24 cellular contexts compared by ENCODE assay signal in genomic region chrX:28649541-28649940, GRCh38.
"Had no signal": no experiment of that assay in that cellular context is flagged by ENCODE, and none has a peak within 500 bp of the region (broad histone marks: within the 10 kb centered on the region; RNA-seq: fewer than 3 reads in every experiment).

No MANE protein-coding gene starts in this region.

- H3K36me3 Mint-ChIP-seq: memory B cell; naive thymus-derived CD4-positive, alpha-beta T cell; natural killer cell treated with Interleukin-12 subunit alpha and Interleukin-12 subunit beta and Interleukin-15 and Interleukin-18, amount 100 ng/mL, for 72 hours; stimulated activated memory B cell treated with anti-CD40 and anti-IgM and Interleukin-4, amounts not matched to agents 10 μg/mL and 1 μg/mL and 100 μg/mL, for 72 hours; type B pancreatic cell had no signal

- H3K27ac ChIP-seq: left ventricle myocardium inferior, ovary, right atrium auricular region, right lobe of liver, tibial nerve, uterus had no signal

- H3K27me3 ChIP-seq: ovary, right atrium auricular region, right lobe of liver, tibial nerve, uterus had no signal

- H3K4me3 Mint-ChIP-seq: memory B cell; naive thymus-derived CD4-positive, alpha-beta T cell; natural killer cell treated with Interleukin-12 subunit alpha and Interleukin-12 subunit beta and Interleukin-15 and Interleukin-18, amount 100 ng/mL, for 72 hours; stimulated activated memory B cell treated with anti-CD40 and anti-IgM and Interleukin-4, amounts not matched to agents 10 μg/mL and 1 μg/mL and 100 μg/mL, for 72 hours; stimulated activated naive CD8-positive, alpha-beta T cell treated with anti-CD3 and anti-CD28 coated beads, Interleukin-15, amount 100 ng/mL, for 72 hours; type B pancreatic cell had no signal

- ATAC-seq: mucosa of descending colon; naive thymus-derived CD4-positive, alpha-beta T cell; natural killer cell treated with Interleukin-12 subunit alpha and Interleukin-12 subunit beta and Interleukin-15 and Interleukin-18, amount 100 ng/mL, for 72 hours; right lobe of liver; stimulated activated memory B cell treated with anti-CD40 and anti-IgM and Interleukin-4, amounts not matched to agents 10 μg/mL and 1 μg/mL and 100 μg/mL, for 72 hours; stimulated activated naive CD8-positive, alpha-beta T cell treated with anti-CD3 and anti-CD28 coated beads, Interleukin-15, amount 100 ng/mL, for 72 hours had no signal

- DNase-seq: islet precursor cell; left ventricle myocardium inferior; midbrain; mucosa of descending colon; naive thymus-derived CD4-positive, alpha-beta T cell; ovary; right lobe of liver; stimulated activated CD4-positive, alpha-beta T cell treated with anti-CD3 and anti-CD28 coated beads, Interleukin-1b, Interleukin-23, amount 100 ng/mL, for 48 hours; stimulated activated CD4-positive, alpha-beta T cell treated with anti-CD3 and anti-CD28 coated beads, Interleukin-2, amount 100 ng/mL, for 48 hours; stimulated activated CD4-positive, alpha-beta T cell treated with anti-CD3 and anti-CD28 coated beads, Interleukin-4, amount 100 ng/mL, for 4 hours; stimulated activated CD8-positive, alpha-beta memory T cell treated with anti-CD3 and anti-CD28 coated beads, Interleukin-4, amount 100 ng/mL, for 48 hours; stimulated activated naive CD4-positive, alpha-beta T cell treated with Interleukin-2 at 50 U/mL for 16 hours; stimulated activated naive CD8-positive, alpha-beta T cell treated with anti-CD3 and anti-CD28 coated beads, Interleukin-15, amount 100 ng/mL, for 72 hours; substantia nigra; uterus had no signal

- H3K36me3 ChIP-seq: left ventricle myocardium inferior, ovary, right atrium auricular region, right lobe of liver, tibial nerve, uterus had no signal

- H3K4me1 Mint-ChIP-seq: memory B cell; naive thymus-derived CD4-positive, alpha-beta T cell; stimulated activated memory B cell treated with anti-CD40 and anti-IgM and Interleukin-4, amounts not matched to agents 10 μg/mL and 1 μg/mL and 100 μg/mL, for 72 hours; stimulated activated naive CD8-positive, alpha-beta T cell treated with anti-CD3 and anti-CD28 coated beads, Interleukin-15, amount 100 ng/mL, for 72 hours had no signal

- H3K9me3 ChIP-seq: left ventricle myocardium inferior, mucosa of descending colon, ovary, right atrium auricular region, right lobe of liver, tibial nerve, uterus had no signal

- H3K27ac Mint-ChIP-seq: memory B cell; naive thymus-derived CD4-positive, alpha-beta T cell; natural killer cell treated with Interleukin-12 subunit alpha and Interleukin-12 subunit beta and Interleukin-15 and Interleukin-18, amount 100 ng/mL, for 72 hours; progenitor cell of endocrine pancreas; stimulated activated memory B cell treated with anti-CD40 and anti-IgM and Interleukin-4, amounts not matched to agents 10 μg/mL and 1 μg/mL and 100 μg/mL, for 72 hours; stimulated activated naive CD8-positive, alpha-beta T cell treated with anti-CD3 and anti-CD28 coated beads, Interleukin-15, amount 100 ng/mL, for 72 hours; type B pancreatic cell had no signal

- H3K27me3 Mint-ChIP-seq: memory B cell; naive thymus-derived CD4-positive, alpha-beta T cell; natural killer cell treated with Interleukin-12 subunit alpha and Interleukin-12 subunit beta and Interleukin-15 and Interleukin-18, amount 100 ng/mL, for 72 hours; progenitor cell of endocrine pancreas; stimulated activated memory B cell treated with anti-CD40 and anti-IgM and Interleukin-4, amounts not matched to agents 10 μg/mL and 1 μg/mL and 100 μg/mL, for 72 hours; stimulated activated naive CD8-positive, alpha-beta T cell treated with anti-CD3 and anti-CD28 coated beads, Interleukin-15, amount 100 ng/mL, for 72 hours; type B pancreatic cell had no signal

- H3K4me1 ChIP-seq: left ventricle myocardium inferior, right atrium auricular region, right lobe of liver, tibial nerve, uterus had no signal

- H3K4me3 ChIP-seq: left ventricle myocardium inferior, lung, mucosa of descending colon, ovary, right atrium auricular region, right lobe of liver, smooth muscle cell, tibial nerve, uterus had no signal

- H3K9me3 Mint-ChIP-seq: stimulated activated memory B cell treated with anti-CD40 and anti-IgM and Interleukin-4, amounts not matched to agents 10 μg/mL and 1 μg/mL and 100 μg/mL, for 72 hours; type B pancreatic cell had no signal
